Comparison of ENCODE assay signal across 18 cellular contexts in the genomic region with DNA sequence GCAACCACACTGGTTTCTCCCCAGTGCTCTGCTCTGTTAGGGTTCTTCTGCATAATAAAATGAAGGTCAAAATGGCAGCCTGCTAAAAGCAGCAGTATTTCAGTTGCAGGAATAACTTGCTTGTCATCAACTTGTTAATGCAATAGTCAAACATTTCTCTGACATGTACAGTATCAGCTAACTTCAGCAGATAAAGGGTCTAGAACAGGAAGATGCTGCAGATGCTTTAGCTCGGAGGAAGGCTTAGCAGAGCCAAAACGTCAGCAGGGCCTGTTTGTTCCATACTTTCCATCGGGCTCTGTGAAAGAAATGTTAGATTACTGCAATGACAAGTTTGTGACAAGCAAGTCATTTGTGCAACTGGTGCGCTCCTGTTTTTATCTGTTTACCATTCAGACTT.
"Had no signal": no experiment of that assay in that cellular context is flagged by ENCODE, and none has a peak within 500 bp of the region (broad histone marks: within the 10 kb centered on the region; RNA-seq: fewer than 3 reads in every experiment).

No MANE protein-coding gene starts in this region.

- H2AFZ ChIP-seq: parathyroid adenoma had no signal

- H3K9me3 ChIP-seq: adrenal gland, tibial nerve, uterus had no signal

- DNase-seq: activated CD4-positive, alpha-beta T cell treated with anti-CD3 and anti-CD28 coated beads, Interleukin-2, amount 50 U/mL, for 48 hours; activated gamma-delta T cell; adrenal gland; caudate nucleus; dorsolateral prefrontal cortex; foreskin keratinocyte; head of caudate nucleus; stimulated activated CD4-positive, alpha-beta T cell treated with anti-CD3 and anti-CD28 coated beads, Interleukin-1b, Interleukin-23, amount 100 ng/mL, for 48 hours; stimulated activated CD8-positive, alpha-beta memory T cell treated with anti-CD3 and anti-CD28 coated beads, Interleukin-4, amount 100 ng/mL, for 48 hours; stimulated activated naive CD8-positive, alpha-beta T cell treated with anti-CD3 and anti-CD28 coated beads, Interleukin-15, Interleukin-2, amounts not matched to agents 100 U/mL and 50 U/mL, for 24 hours; substantia nigra had no signal

- H3K27ac ChIP-seq: epithelial cell of prostate, foreskin keratinocyte, parathyroid adenoma had no signal

- H3K4me3 Mint-ChIP-seq: endodermal cell; natural killer cell treated with Interleukin-12 subunit alpha and Interleukin-12 subunit beta and Interleukin-15 and Interleukin-18, amount 100 ng/mL, for 72 hours had no signal

- H3K36me3 ChIP-seq: adrenal gland, tibial nerve, uterus had no signal

- ATAC-seq: activated naive CD4-positive, alpha-beta T cell treated with anti-CD3 and anti-CD28 coated beads, Interleukin-2, amount 50 U/mL, for 72 hours; stimulated activated naive CD8-positive, alpha-beta T cell treated with anti-CD3 and anti-CD28 coated beads, Interleukin-15, Interleukin-2, amounts not matched to agents 100 U/mL and 50 U/mL, for 24 hours had no signal

- H3K9me3 Mint-ChIP-seq: activated naive CD4-positive, alpha-beta T cell treated with anti-CD3 and anti-CD28 coated beads, Interleukin-2, amount 50 U/mL, for 72 hours; endodermal cell; natural killer cell treated with Interleukin-12 subunit alpha and Interleukin-12 subunit beta and Interleukin-15 and Interleukin-18, amount 100 ng/mL, for 72 hours had no signal

- H3K4me1 ChIP-seq: foreskin keratinocyte, parathyroid adenoma, uterus had no signal

- H3K4me3 ChIP-seq: adrenal gland had no signal

- H3K27ac Mint-ChIP-seq: activated naive CD4-positive, alpha-beta T cell treated with anti-CD3 and anti-CD28 coated beads, Interleukin-2, amount 50 U/mL, for 72 hours; endodermal cell; natural killer cell treated with Interleukin-12 subunit alpha and Interleukin-12 subunit beta and Interleukin-15 and Interleukin-18, amount 100 ng/mL, for 72 hours had no signal

- H3K79me2 ChIP-seq: parathyroid adenoma had no signal

- H3K27me3 ChIP-seq: adrenal gland, dorsolateral prefrontal cortex, foreskin keratinocyte, tibial nerve, uterus had no signal

- H3K27me3 Mint-ChIP-seq: natural killer cell treated with Interleukin-12 subunit alpha and Interleukin-12 subunit beta and Interleukin-15 and Interleukin-18, amount 100 ng/mL, for 72 hours had no signal

- H3K36me3 Mint-ChIP-seq: activated naive CD4-positive, alpha-beta T cell treated with anti-CD3 and anti-CD28 coated beads, Interleukin-2, amount 50 U/mL, for 72 hours; natural killer cell treated with Interleukin-12 subunit alpha and Interleukin-12 subunit beta and Interleukin-15 and Interleukin-18, amount 100 ng/mL, for 72 hours had no signal
